1 cellular context compared by ENCODE assay signal in the genomic region with DNA sequence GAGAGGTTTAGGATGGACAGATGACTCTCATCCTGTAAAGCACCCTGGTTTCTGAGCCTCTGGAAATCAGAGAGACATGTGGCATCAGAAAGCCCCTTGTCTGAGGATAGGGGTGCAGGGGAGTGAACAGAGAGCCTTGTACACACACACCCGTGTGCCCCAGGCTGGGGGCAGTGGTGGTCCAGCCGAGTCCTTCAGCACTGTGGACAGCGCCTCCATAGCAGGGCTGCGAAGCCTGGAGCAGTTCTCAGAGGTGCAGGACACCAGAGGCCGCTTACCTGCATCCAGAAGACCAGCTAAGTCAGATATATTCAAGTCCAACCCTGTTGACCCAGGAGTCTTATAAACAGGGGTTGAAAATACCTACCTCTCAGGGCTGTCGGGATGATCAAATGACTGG.
TF ChIP-seq lines count a peak whose summit lies in the region.

No MANE protein-coding gene starts in this region.

TF ChIP-seq in GM12878, 131 proteins besides CTCF, POLR2A, EP300 and RAD21:
- TF ChIP-seq, protein P1, sequence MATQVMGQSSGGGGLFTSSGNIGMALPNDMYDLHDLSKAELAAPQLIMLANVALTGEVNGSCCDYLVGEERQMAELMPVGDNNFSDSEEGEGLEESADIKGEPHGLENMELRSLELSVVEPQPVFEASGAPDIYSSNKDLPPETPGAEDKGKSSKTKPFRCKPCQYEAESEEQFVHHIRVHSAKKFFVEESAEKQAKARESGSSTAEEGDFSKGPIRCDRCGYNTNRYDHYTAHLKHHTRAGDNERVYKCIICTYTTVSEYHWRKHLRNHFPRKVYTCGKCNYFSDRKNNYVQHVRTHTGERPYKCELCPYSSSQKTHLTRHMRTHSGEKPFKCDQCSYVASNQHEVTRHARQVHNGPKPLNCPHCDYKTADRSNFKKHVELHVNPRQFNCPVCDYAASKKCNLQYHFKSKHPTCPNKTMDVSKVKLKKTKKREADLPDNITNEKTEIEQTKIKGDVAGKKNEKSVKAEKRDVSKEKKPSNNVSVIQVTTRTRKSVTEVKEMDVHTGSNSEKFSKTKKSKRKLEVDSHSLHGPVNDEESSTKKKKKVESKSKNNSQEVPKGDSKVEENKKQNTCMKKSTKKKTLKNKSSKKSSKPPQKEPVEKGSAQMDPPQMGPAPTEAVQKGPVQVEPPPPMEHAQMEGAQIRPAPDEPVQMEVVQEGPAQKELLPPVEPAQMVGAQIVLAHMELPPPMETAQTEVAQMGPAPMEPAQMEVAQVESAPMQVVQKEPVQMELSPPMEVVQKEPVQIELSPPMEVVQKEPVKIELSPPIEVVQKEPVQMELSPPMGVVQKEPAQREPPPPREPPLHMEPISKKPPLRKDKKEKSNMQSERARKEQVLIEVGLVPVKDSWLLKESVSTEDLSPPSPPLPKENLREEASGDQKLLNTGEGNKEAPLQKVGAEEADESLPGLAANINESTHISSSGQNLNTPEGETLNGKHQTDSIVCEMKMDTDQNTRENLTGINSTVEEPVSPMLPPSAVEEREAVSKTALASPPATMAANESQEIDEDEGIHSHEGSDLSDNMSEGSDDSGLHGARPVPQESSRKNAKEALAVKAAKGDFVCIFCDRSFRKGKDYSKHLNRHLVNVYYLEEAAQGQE (IDR thresholded peaks at IDR 0.05; ENCODE audit: low read depth, low read length): peak; percentile 72; the same call in 1 of the 2 replicates
- no peak for TF ChIP-seq JUND (IDR thresholded peaks at IDR 0.05; ENCODE audit: low read depth, low read length)
